ENCODE assay signal across 1 cellular context in the genomic region with DNA sequence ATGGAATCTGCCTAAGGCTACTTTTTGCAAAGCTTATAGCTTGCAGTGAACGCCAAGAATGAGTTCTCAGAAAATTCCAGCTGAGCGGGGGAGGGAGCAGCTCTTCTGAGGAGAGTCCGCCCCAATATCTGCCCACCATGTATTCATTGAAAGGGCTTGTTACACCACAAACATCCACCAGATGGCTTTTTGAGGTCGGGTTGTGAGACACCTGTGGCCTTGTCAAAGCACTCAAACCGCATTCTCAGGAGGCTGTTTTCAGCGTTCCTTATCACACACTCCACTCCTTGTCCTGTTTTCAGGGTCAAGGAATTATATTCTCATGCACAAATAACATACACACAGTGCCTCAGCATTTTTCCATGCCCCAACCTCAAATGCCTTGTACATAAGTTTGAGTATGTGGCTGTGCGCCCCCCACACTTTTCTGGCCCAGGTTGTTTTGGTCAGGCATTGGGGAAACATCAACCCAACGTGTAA.
A peak's percentile ranks its signal among the peaks of the same experiment; 100 is the strongest.
TF ChIP-seq lines count a peak whose summit lies in the region.

No MANE protein-coding gene starts in this region.

TF ChIP-seq in K562, 482 proteins besides CTCF, POLR2A, EP300 and RAD21 (continued from another document and continues in another):
- TF ChIP-seq ZNF263 (CRISPR knock-in tag; IDR thresholded peaks at IDR 0.05; ENCODE audit: borderline replicate concordance), result peak; percentile 51; the same call in 1 of the 2 replicates
- peak; percentile 85 for TF ChIP-seq SMARCA4 (IDR thresholded peaks at IDR 0.05)
- TF ChIP-seq NCOA4 (IDR thresholded peaks at IDR 0.05; ENCODE audit: partially characterized antibody), result no peak
- TF ChIP-seq GTF2B (IDR thresholded peaks at IDR 0.05; ENCODE audit: extremely low read depth, insufficient read length), result no peak
- no peak for TF ChIP-seq ESRRB (CRISPR knock-in tag; IDR thresholded peaks at IDR 0.05; ENCODE audit: borderline replicate concordance)
- TF ChIP-seq, protein P1, sequence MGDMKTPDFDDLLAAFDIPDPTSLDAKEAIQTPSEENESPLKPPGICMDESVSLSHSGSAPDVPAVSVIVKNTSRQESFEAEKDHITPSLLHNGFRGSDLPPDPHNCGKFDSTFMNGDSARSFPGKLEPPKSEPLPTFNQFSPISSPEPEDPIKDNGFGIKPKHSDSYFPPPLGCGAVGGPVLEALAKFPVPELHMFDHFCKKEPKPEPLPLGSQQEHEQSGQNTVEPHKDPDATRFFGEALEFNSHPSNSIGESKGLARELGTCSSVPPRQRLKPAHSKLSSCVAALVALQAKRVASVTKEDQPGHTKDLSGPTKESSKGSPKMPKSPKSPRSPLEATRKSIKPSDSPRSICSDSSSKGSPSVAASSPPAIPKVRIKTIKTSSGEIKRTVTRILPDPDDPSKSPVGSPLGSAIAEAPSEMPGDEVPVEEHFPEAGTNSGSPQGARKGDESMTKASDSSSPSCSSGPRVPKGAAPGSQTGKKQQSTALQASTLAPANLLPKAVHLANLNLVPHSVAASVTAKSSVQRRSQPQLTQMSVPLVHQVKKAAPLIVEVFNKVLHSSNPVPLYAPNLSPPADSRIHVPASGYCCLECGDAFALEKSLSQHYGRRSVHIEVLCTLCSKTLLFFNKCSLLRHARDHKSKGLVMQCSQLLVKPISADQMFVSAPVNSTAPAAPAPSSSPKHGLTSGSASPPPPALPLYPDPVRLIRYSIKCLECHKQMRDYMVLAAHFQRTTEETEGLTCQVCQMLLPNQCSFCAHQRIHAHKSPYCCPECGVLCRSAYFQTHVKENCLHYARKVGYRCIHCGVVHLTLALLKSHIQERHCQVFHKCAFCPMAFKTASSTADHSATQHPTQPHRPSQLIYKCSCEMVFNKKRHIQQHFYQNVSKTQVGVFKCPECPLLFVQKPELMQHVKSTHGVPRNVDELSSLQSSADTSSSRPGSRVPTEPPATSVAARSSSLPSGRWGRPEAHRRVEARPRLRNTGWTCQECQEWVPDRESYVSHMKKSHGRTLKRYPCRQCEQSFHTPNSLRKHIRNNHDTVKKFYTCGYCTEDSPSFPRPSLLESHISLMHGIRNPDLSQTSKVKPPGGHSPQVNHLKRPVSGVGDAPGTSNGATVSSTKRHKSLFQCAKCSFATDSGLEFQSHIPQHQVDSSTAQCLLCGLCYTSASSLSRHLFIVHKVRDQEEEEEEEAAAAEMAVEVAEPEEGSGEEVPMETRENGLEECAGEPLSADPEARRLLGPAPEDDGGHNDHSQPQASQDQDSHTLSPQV (IDR thresholded peaks at IDR 0.05), result peak; percentile 57; the same call in 1 of the 2 replicates
- no peak for TF ChIP-seq RBM14 (IDR thresholded peaks at IDR 0.05; ENCODE audit: borderline replicate concordance, insufficient read depth, low read depth, low read length)
- TF ChIP-seq ZNF217 (CRISPR knock-in tag; IDR thresholded peaks at IDR 0.05), result no peak
- no peak for TF ChIP-seq KDM2B (CRISPR knock-in tag; IDR thresholded peaks at IDR 0.05)
- peak; percentile 62; the same call in 1 of the 2 replicates for TF ChIP-seq POLR2AphosphoS5 (IDR thresholded peaks at IDR 0.05; ENCODE audit: control insufficient read depth, insufficient read depth, low read depth, low read length)
- TF ChIP-seq CSDE1 (IDR thresholded peaks at IDR 0.05), result no peak
- no peak for TF ChIP-seq KDM5B (IDR thresholded peaks at IDR 0.05; ENCODE audit: insufficient replicate concordance, low read depth, low read length)
- no peak for TF ChIP-seq OTX1 (CRISPR knock-in tag; IDR thresholded peaks at IDR 0.05)
- peak; percentile 37; the same call in 1 of the 2 replicates for TF ChIP-seq ZNF24 (IDR thresholded peaks at IDR 0.05)
- no peak for TF ChIP-seq RBFOX2 (IDR thresholded peaks at IDR 0.05; ENCODE audit: low read depth, low read length)
- no peak for TF ChIP-seq EZH2 (IDR thresholded peaks at IDR 0.05; ENCODE audit: borderline replicate concordance, low read depth, low read length)
- TF ChIP-seq CREB3 (tag; conservative IDR thresholded peaks at IDR 0.05; ENCODE audit: low read depth), result no peak; the same call in 1 of the 2 replicates
- TF ChIP-seq HNRNPH1 (optimal IDR thresholded peaks at IDR 0.05; ENCODE audit: low read depth, low read length), result no peak
- TF ChIP-seq, protein P2, sequence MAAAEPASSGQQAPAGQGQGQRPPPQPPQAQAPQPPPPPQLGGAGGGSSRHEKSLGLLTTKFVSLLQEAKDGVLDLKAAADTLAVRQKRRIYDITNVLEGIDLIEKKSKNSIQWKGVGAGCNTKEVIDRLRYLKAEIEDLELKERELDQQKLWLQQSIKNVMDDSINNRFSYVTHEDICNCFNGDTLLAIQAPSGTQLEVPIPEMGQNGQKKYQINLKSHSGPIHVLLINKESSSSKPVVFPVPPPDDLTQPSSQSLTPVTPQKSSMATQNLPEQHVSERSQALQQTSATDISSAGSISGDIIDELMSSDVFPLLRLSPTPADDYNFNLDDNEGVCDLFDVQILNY (CRISPR knock-in tag; IDR thresholded peaks at IDR 0.05), result no peak
- TF ChIP-seq CBFA2T2 (conservative IDR thresholded peaks at IDR 0.05), result peak; percentile 85
- TF ChIP-seq, protein P3, sequence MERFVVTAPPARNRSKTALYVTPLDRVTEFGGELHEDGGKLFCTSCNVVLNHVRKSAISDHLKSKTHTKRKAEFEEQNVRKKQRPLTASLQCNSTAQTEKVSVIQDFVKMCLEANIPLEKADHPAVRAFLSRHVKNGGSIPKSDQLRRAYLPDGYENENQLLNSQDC (CRISPR knock-in tag; IDR thresholded peaks at IDR 0.05), result no peak
- TF ChIP-seq STAT5A (IDR thresholded peaks at IDR 0.05; ENCODE audit: borderline replicate concordance, low read length), result peak; percentile 62; the same call in 1 of the 2 replicates
- TF ChIP-seq NR2F6 (CRISPR knock-in tag; IDR thresholded peaks at IDR 0.05), result no peak
- no peak for TF ChIP-seq NELFE (IDR thresholded peaks at IDR 0.05; ENCODE audit: insufficient read depth, insufficient read length)
- TF ChIP-seq SP2 (IDR thresholded peaks at IDR 0.05; ENCODE audit: extremely low read depth, low read depth, low read length, poor library complexity, severe bottlenecking), result no peak
- no peak for TF ChIP-seq NCOA2 (IDR thresholded peaks at IDR 0.05; ENCODE audit: partially characterized antibody in 2 of 2)
- TF ChIP-seq, protein P4, sequence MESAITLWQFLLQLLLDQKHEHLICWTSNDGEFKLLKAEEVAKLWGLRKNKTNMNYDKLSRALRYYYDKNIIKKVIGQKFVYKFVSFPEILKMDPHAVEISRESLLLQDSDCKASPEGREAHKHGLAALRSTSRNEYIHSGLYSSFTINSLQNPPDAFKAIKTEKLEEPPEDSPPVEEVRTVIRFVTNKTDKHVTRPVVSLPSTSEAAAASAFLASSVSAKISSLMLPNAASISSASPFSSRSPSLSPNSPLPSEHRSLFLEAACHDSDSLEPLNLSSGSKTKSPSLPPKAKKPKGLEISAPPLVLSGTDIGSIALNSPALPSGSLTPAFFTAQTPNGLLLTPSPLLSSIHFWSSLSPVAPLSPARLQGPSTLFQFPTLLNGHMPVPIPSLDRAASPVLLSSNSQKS (CRISPR knock-in tag; IDR thresholded peaks at IDR 0.05), result no peak
- TF ChIP-seq SRSF1 (IDR thresholded peaks at IDR 0.05; ENCODE audit: low read depth, low read length), result no peak
- TF ChIP-seq ZNF232 (CRISPR knock-in tag; IDR thresholded peaks at IDR 0.05), result no peak
- TF ChIP-seq TEAD2 (tag; IDR thresholded peaks at IDR 0.05), result peak; percentile 3; the same call in 1 of the 2 replicates
- TF ChIP-seq MTA1 (IDR thresholded peaks at IDR 0.05; ENCODE audit: borderline replicate concordance), result no peak
- TF ChIP-seq ZSCAN32 (CRISPR knock-in tag; IDR thresholded peaks at IDR 0.05), result no peak
- TF ChIP-seq ZNF586 (CRISPR knock-in tag; conservative IDR thresholded peaks at IDR 0.05), result no peak
- TF ChIP-seq GTF2F1 (IDR thresholded peaks at IDR 0.05; ENCODE audit: low read depth, low read length), result no peak
- TF ChIP-seq SMAD2 (IDR thresholded peaks at IDR 0.05; ENCODE audit: low read depth, low read length), result no peak
- TF ChIP-seq ZNF77 (CRISPR knock-in tag; IDR thresholded peaks at IDR 0.05), result no peak
- peak; percentile 75 to 86 for TF ChIP-seq MAZ (CRISPR knock-in tag; conservative IDR thresholded peaks at IDR 0.05 in 1 of 2, IDR thresholded peaks at IDR 0.05 in 1 of 2)
- TF ChIP-seq ZNF57 (CRISPR knock-in tag; IDR thresholded peaks at IDR 0.05), result no peak
- no peak for TF ChIP-seq ZNF584 (CRISPR knock-in tag; IDR thresholded peaks at IDR 0.05; ENCODE audit: low read depth)
- TF ChIP-seq, protein P5, sequence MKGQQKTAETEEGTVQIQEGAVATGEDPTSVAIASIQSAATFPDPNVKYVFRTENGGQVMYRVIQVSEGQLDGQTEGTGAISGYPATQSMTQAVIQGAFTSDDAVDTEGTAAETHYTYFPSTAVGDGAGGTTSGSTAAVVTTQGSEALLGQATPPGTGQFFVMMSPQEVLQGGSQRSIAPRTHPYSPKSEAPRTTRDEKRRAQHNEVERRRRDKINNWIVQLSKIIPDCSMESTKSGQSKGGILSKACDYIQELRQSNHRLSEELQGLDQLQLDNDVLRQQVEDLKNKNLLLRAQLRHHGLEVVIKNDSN (CRISPR knock-in tag; IDR thresholded peaks at IDR 0.05), result no peak
- no peak for TF ChIP-seq ERF (CRISPR knock-in tag; IDR thresholded peaks at IDR 0.05)
- no peak for TF ChIP-seq ZNF717 (CRISPR knock-in tag; IDR thresholded peaks at IDR 0.05)
- TF ChIP-seq SIX5 (IDR thresholded peaks at IDR 0.05; ENCODE audit: borderline replicate concordance in 1 of 2, insufficient read depth in 1 of 2, low read depth in 1 of 2, low read length in 2 of 2), result no peak
- TF ChIP-seq TRIM28 (IDR thresholded peaks at IDR 0.05), result no peak
- no peak for TF ChIP-seq ZNF124 (CRISPR knock-in tag; IDR thresholded peaks at IDR 0.05)
- TF ChIP-seq ZNF175 (CRISPR knock-in tag; IDR thresholded peaks at IDR 0.05; ENCODE audit: low read depth), result 0 out of 2 replicates have a peak, but pooled peaks have one; percentile 49
- no peak for TF ChIP-seq XRCC3 (IDR thresholded peaks at IDR 0.05)
- no peak for TF ChIP-seq ZZZ3 (IDR thresholded peaks at IDR 0.05)
- peak; percentile 49; the same call in 1 of the 2 replicates for TF ChIP-seq ARID2 (IDR thresholded peaks at IDR 0.05)
- no peak for TF ChIP-seq HDAC8 (tag; IDR thresholded peaks at IDR 0.05)
- peak; percentile 44; the same call in 1 of the 2 replicates for TF ChIP-seq MAFK (IDR thresholded peaks at IDR 0.05; ENCODE audit: low read length)
- TF ChIP-seq MTA3 (IDR thresholded peaks at IDR 0.05; ENCODE audit: borderline replicate concordance), result peak; percentile 74; the same call in 1 of the 2 replicates
- no peak for TF ChIP-seq ZBTB2 (IDR thresholded peaks at IDR 0.05)
- peak in 1 of 2 experiments; percentile 56; a peak in 1 of 4 replicates for TF ChIP-seq ARNT (IDR thresholded peaks at IDR 0.05)
- peak; percentile 49 for TF ChIP-seq MAX (CRISPR knock-in tag; IDR thresholded peaks at IDR 0.05)
- TF ChIP-seq, protein P6, sequence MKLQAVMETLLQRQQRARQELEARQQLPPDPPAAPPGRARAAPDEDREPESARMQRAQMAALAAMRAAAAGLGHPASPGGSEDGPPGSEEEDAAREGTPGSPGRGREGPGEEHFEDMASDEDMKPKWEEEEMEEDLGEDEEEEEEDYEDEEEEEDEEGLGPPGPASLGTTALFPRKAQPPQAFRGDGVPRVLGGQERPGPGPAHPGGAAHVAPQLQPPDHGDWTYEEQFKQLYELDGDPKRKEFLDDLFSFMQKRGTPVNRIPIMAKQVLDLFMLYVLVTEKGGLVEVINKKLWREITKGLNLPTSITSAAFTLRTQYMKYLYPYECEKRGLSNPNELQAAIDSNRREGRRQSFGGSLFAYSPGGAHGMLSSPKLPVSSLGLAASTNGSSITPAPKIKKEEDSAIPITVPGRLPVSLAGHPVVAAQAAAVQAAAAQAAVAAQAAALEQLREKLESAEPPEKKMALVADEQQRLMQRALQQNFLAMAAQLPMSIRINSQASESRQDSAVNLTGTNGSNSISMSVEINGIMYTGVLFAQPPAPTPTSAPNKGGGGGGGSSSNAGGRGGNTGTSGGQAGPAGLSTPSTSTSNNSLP (IDR thresholded peaks at IDR 0.05; ENCODE audit: borderline replicate concordance, low read depth, low read length), result peak; percentile 61; the same call in 1 of the 2 replicates
- TF ChIP-seq KDM4B (IDR thresholded peaks at IDR 0.05; ENCODE audit: borderline replicate concordance in 2 of 2, low read depth in 1 of 2), result no peak
- TF ChIP-seq ZNF121 (CRISPR knock-in tag; conservative IDR thresholded peaks at IDR 0.05), result no peak
